Comparison of ENCODE assay signal across 13 cellular contexts in the genomic region with DNA sequence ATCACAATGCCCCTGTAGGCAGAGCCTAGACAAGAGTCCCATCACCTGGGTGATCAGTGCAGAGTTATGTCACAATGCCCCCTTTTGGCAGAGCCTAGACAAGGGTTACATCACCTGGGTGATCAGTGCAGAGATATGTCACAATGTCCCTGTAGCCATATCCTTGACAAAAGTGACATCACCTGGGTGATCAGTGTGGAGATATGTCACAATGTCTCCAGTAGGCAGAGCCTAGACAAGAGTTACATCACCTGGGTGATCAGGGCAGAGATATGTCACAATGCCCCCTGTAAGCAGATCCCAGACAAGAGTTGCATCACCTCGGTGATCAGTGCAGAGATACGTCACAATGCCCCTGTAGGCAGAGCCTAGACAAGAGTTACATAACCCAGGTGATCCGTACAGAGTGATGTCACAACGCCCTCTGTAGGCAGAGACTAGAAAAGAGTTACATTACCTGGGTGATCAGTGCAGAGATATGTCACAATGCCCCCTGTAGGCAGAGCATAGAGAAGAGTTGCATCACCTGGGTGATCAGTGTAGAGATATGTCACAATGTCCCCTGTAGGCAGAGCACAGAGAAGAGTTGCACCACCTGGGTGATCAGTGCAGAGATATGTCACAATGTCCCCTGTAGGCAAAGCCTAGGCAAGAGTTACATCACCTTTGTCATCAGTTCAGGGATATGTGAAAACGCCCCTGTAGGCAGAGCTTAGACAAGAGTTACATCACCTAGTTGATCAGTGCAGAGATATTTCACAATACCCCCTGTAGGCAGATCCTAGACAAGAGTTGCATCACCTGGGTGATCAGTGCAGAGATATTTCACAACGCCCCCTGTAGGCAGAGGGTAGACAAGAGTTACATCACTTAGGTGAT. TPM values are rescaled to one million over a fixed set of nuclear protein-coding genes. Genes with fewer than 3 reads are reported as not detected.
DNase-seq lines count a peak whose midpoint lies in the region; ATAC-seq, FAIRE-seq and TF ChIP-seq lines count a peak whose summit lies in the region.
"Not testable (repeated sequence)": the region's sequence is repeated elsewhere in the genome, so short reads cannot be mapped to it uniquely, and the experiment has no call there.
"Had no signal": no experiment of that assay in that cellular context is flagged by ENCODE, and none has a peak within 500 bp of the region (broad histone marks: within the 10 kb centered on the region; RNA-seq: fewer than 3 reads in every experiment).

No MANE protein-coding gene starts in this region.

- DNase-seq in CD14-positive monocyte (ENCODE audit: low spot score) (peak; percentile 48), right cardiac atrium (peak in 1 of 3 donors; percentile 3), neural crest cell (ENCODE audit: low read depth, low spot score) (peak; percentile 1)
- DNase-seq in Panc1 (ENCODE audit: low read depth, low spot score); K562 (ENCODE audit: extremely low read depth in 1 of 4, low spot score in 3 of 4): not testable (repeated sequence)
- DNase-seq in activated CD8-positive, alpha-beta memory T cell treated with anti-CD3 and anti-CD28 coated beads, Interleukin-2, amount 10 ng/mL, durations not matched to agents 7 days and 5 days = peak; percentile 50

- H3K9me3 Mint-ChIP-seq in CD14-positive monocyte = peaks cover 2 to 17% (median 8%) of the 10 kb centered on the region in 7 donors
- not testable (repeated sequence) for H3K9me3 Mint-ChIP-seq in activated CD8-positive, alpha-beta memory T cell treated with anti-CD3 and anti-CD28 coated beads, Interleukin-2, amount 10 ng/mL, durations not matched to agents 7 days and 5 days (ENCODE audit: low read depth); neural crest cell; stimulated activated memory B cell treated with anti-CD40 and anti-IgM and Interleukin-4, amounts not matched to agents 10 μg/mL and 1 μg/mL and 100 μg/mL, for 72 hours

- not testable (repeated sequence) for H2AFZ ChIP-seq in K562 (ENCODE audit: low read depth, low read length)

- not testable (repeated sequence) for H3K4me1 Mint-ChIP-seq in CD14-positive monocyte; activated CD8-positive, alpha-beta memory T cell treated with anti-CD3 and anti-CD28 coated beads, Interleukin-2, amount 10 ng/mL, durations not matched to agents 7 days and 5 days; neural crest cell; stimulated activated memory B cell treated with anti-CD40 and anti-IgM and Interleukin-4, amounts not matched to agents 10 μg/mL and 1 μg/mL and 100 μg/mL, for 72 hours

- not testable (repeated sequence) for H3K9me3 ChIP-seq in Panc1 (ENCODE audit: control insufficient read depth, insufficient read depth, low read depth, low read length); K562 (replicated peaks; ENCODE audit: control insufficient read depth, insufficient read depth, low read depth, low read length); right cardiac atrium (ENCODE audit: control insufficient read depth, low read length)

- H3K36me3 ChIP-seq in Panc1 (ENCODE audit: control insufficient read depth, insufficient read depth, low read length); K562 (ENCODE audit: control insufficient read depth, insufficient read depth, low read length): not testable (repeated sequence)

- H3K4me1 ChIP-seq in Panc1 (ENCODE audit: control insufficient read depth, insufficient read depth, low read length); K562 (replicated peaks in 1 of 2; ENCODE audit: control insufficient read depth in 2 of 2, insufficient read depth in 2 of 2, low read length in 2 of 2); right cardiac atrium (ENCODE audit: control insufficient read depth, insufficient read depth, low read length): not testable (repeated sequence)

- H3K27ac ChIP-seq in Panc1 (ENCODE audit: low read length); K562 (ENCODE audit: extremely low read depth, low read depth, low read length); right cardiac atrium (ENCODE audit: low read length): not testable (repeated sequence)

- not testable (repeated sequence) for H3K4me3 Mint-ChIP-seq in CD14-positive monocyte; activated CD8-positive, alpha-beta memory T cell treated with anti-CD3 and anti-CD28 coated beads, Interleukin-2, amount 10 ng/mL, durations not matched to agents 7 days and 5 days; neural crest cell; stimulated activated memory B cell treated with anti-CD40 and anti-IgM and Interleukin-4, amounts not matched to agents 10 μg/mL and 1 μg/mL and 100 μg/mL, for 72 hours

- H3K27me3 ChIP-seq in Panc1 (ENCODE audit: control insufficient read depth, insufficient read depth, low read length); K562 (ENCODE audit: control insufficient read depth in 2 of 2, insufficient read depth in 2 of 2, low read length in 2 of 2); right cardiac atrium (ENCODE audit: control insufficient read depth, insufficient read depth): not testable (repeated sequence)

- not testable (repeated sequence) for TF ChIP-seq EP300 in K562 (IDR thresholded peaks at IDR 0.05; ENCODE audit: low read length)

- in situ Hi-C loops in Panc1 (cut with HindIII; ENCODE audit: low pct_unique_long_range_greater_than_20kb, low sequenced_read_pairs); K562 (cut with MboI): not testable (repeated sequence)

- ATAC-seq in HG02642 (IDR thresholded peaks at IDR 0.05; ENCODE audit: poor library complexity, unreplicated experiment) (peak; percentile 35), Panc1 (peak; percentile 62), K562 (peak; percentile 63), right cardiac atrium (peak; percentile 75 to 80)
- not testable (repeated sequence) for ATAC-seq in activated CD8-positive, alpha-beta memory T cell treated with anti-CD3 and anti-CD28 coated beads, Interleukin-2, amount 10 ng/mL, durations not matched to agents 7 days and 5 days
- ATAC-seq in stimulated activated memory B cell treated with anti-CD40 and anti-IgM and Interleukin-4, amounts not matched to agents 10 μg/mL and 1 μg/mL and 100 μg/mL, for 72 hours = peak; percentile 57

- H3K4me3 ChIP-seq in Panc1 (ENCODE audit: low read depth in 2 of 2, low read length in 2 of 2); K562; right cardiac atrium (ENCODE audit: low read length): not testable (repeated sequence)

- H3K36me3 Mint-ChIP-seq in CD14-positive monocyte; activated CD8-positive, alpha-beta memory T cell treated with anti-CD3 and anti-CD28 coated beads, Interleukin-2, amount 10 ng/mL, durations not matched to agents 7 days and 5 days; neural crest cell (ENCODE audit: low read depth); stimulated activated memory B cell treated with anti-CD40 and anti-IgM and Interleukin-4, amounts not matched to agents 10 μg/mL and 1 μg/mL and 100 μg/mL, for 72 hours: not testable (repeated sequence)

- TF ChIP-seq POLR2A in K562 (conservative IDR thresholded peaks at IDR 0.05) = not testable (repeated sequence)

- POLR2A ChIA-PET in Panc1 (lab: Charles Lee); K562 (lab: Yijun Ruan, JAX): not testable (repeated sequence)

- CTCF ChIA-PET in Panc1 (lab: Charles Lee); activated CD8-positive, alpha-beta memory T cell treated with anti-CD3 and anti-CD28 coated beads, Interleukin-2, amount 10 ng/mL, durations not matched to agents 7 days and 5 days (lab: Charles Lee); K562 (lab: Yijun Ruan, JAX; ENCODE audit: low intra/inter-chr PET ratio): not testable (repeated sequence)

- not testable (repeated sequence) for TF ChIP-seq CTCF in CD14-positive monocyte (IDR thresholded peaks at IDR 0.05); Panc1 (IDR thresholded peaks at IDR 0.05); K562 (IDR thresholded peaks at IDR 0.05 in 2 of 3, conservative IDR thresholded peaks at IDR 0.05 in 1 of 3; ENCODE audit: insufficient read depth in 2 of 3, low read depth in 1 of 3, low read length in 3 of 3); neural crest cell (conservative IDR thresholded peaks at IDR 0.05)

- H3K27me3 Mint-ChIP-seq in CD14-positive monocyte (ENCODE audit: low read depth in 3 of 3); activated CD8-positive, alpha-beta memory T cell treated with anti-CD3 and anti-CD28 coated beads, Interleukin-2, amount 10 ng/mL, durations not matched to agents 7 days and 5 days; neural crest cell (ENCODE audit: low read depth); stimulated activated memory B cell treated with anti-CD40 and anti-IgM and Interleukin-4, amounts not matched to agents 10 μg/mL and 1 μg/mL and 100 μg/mL, for 72 hours: not testable (repeated sequence)

- H3K4me2 ChIP-seq in K562 (ENCODE audit: insufficient read depth, low read length) = not testable (repeated sequence)

- WGBS in K562 (ENCODE audit: insufficient coverage, low coverage, missing lambda C conversion rate) = 0% methylated on average over 3 of the region's 6 CpGs
- WGBS in right cardiac atrium = 40% methylated on average over 4 of the region's 6 CpGs

- H3K79me2 ChIP-seq in K562 (ENCODE audit: control insufficient read depth, insufficient read depth, low read length) = not testable (repeated sequence)

- not testable (repeated sequence) for H3K9ac ChIP-seq in K562 (ENCODE audit: insufficient read depth in 1 of 2, low read depth in 2 of 2, low read length in 2 of 2)

- H4K20me1 ChIP-seq in K562 (replicated peaks; ENCODE audit: control insufficient read depth, insufficient read depth, low read length) = not testable (repeated sequence)

- not testable (repeated sequence) for H3K9me1 ChIP-seq in K562 (ENCODE audit: control insufficient read depth, insufficient read depth, low read length)

- TF ChIP-seq RAD21 in K562 (CRISPR knock-in tag; conservative IDR thresholded peaks at IDR 0.05 in 1 of 2, IDR thresholded peaks at IDR 0.05 in 1 of 2) = not testable (repeated sequence)

- not testable (repeated sequence) for BruUV-seq in Panc1 (replicated peaks; lab: Mats Ljungman, UMichigan); K562 (replicated peaks; lab: Mats Ljungman, UMichigan)

- not testable (repeated sequence) for FAIRE-seq in K562 (lab: Jason Lieb, UNC)

- intact Hi-C loops in CD14-positive monocyte (cut with micrococcal nuclease); Panc1 (cut with micrococcal nuclease; ENCODE audit: unreplicated experiment); K562 (cut with micrococcal nuclease); right cardiac atrium (cut with DNase I): not testable (repeated sequence)

- H3K27ac Mint-ChIP-seq in CD14-positive monocyte; activated CD8-positive, alpha-beta memory T cell treated with anti-CD3 and anti-CD28 coated beads, Interleukin-2, amount 10 ng/mL, durations not matched to agents 7 days and 5 days; neural crest cell (ENCODE audit: unreplicated experiment); stimulated activated memory B cell treated with anti-CD40 and anti-IgM and Interleukin-4, amounts not matched to agents 10 μg/mL and 1 μg/mL and 100 μg/mL, for 72 hours: not testable (repeated sequence)

RNA-seq across cellular contexts. Expression of gene DUX4, which starts 4.4 kb away (rescaled TPM):
- not detected for polyA plus RNA-seq in CD14-positive monocyte
- not detected for total RNA-seq in Panc1 (2021; ENCODE audit: unreplicated experiment)
- polyA plus RNA-seq in Panc1 (2012; ENCODE audit: insufficient read length) = 0.36 TPM
- total RNA-seq in activated CD8-positive, alpha-beta memory T cell treated with anti-CD3 and anti-CD28 coated beads, Interleukin-2, amount 10 ng/mL, durations not matched to agents 7 days and 5 days = not detected
- not detected in 2 replicates for total RNA-seq in K562 (2011; cell fraction: chromatin; rRNA removed; ENCODE audit: low replicate concordance)
- not detected in 2 replicates for total RNA-seq in K562 (2011; cell fraction: nucleolus; rRNA removed)
- not detected in 2 replicates for total RNA-seq in K562 (2011; cell fraction: nucleoplasm; rRNA removed)
- not detected in 2 replicates for total RNA-seq in K562 (2014; rRNA removed)
- not detected in 2 replicates for total RNA-seq in K562 (2014; rRNA removed; fragmentation: Illumina TruSeq; extraction: Trizol)
- not detected in 2 replicates for total RNA-seq in K562 (2015; rRNA removed; fragmentation: Illumina TruSeq; extraction: Trizol)
- total RNA-seq in K562 (2021) = not detected in 2 replicates
- polyA plus RNA-seq in K562 (2011; rRNA removed) = not detected in 2 replicates
- polyA plus RNA-seq in K562 (2011; cell fraction: cytosol; rRNA removed) = not detected in 2 replicates
- polyA plus RNA-seq in K562 (2011; cell fraction: nucleus; rRNA removed) = not detected in 2 replicates
- polyA plus RNA-seq in K562 (2012) = not detected in 2 replicates
- not detected in 2 replicates for polyA plus RNA-seq in K562 (2014; fragmentation: Illumina TruSeq; extraction: Trizol)
- polyA plus RNA-seq in K562 (2014; fragmentation: Nextera tagmentation; extraction: Ambion mirVana) = not detected
- not detected in 2 replicates for polyA plus RNA-seq in K562 (2014; rRNA removed)
- not detected in 2 replicates for polyA minus RNA-seq in K562 (2011; rRNA and poly(A)+ RNA removed)
- polyA minus RNA-seq in K562 (2011; cell fraction: cytosol; rRNA and poly(A)+ RNA removed) = not detected in 2 replicates
- polyA minus RNA-seq in K562 (2011; cell fraction: nucleus; rRNA and poly(A)+ RNA removed) = not detected in 2 replicates
- total RNA-seq in right cardiac atrium = not detected
- polyA plus RNA-seq in right cardiac atrium = not detected
- not detected in 2 replicates for total RNA-seq in neural crest cell
- total RNA-seq: A172, endodermal cell, G401, skeletal muscle tissue had no signal
- polyA plus RNA-seq: keratinocyte had no signal
